ENCODE assay signal across 9 cellular contexts in the genomic region with DNA sequence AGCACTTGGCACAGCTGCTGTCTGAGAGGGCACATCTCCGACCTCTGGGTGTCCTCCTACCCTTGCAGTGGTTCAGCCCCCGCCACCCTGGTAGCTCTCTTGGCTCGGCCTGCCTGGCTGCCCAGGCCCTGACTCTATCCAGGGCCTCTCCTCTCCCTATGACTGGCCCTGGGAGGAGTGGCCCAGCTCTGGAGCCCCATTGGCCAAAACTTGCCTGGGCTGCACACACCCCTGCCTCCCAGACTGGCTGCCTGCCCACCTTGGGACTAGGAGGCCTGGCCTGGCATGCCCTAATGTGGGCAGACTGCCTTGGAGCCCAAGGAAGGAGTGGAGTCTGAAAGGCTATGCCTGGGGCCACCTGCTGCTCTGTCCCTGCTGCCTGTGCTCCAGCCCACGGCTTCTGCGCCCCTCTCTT. TPM values are rescaled to one million over a fixed set of nuclear protein-coding genes. Genes with fewer than 3 reads are reported as not detected.
DNase-seq lines count a peak whose midpoint lies in the region; ATAC-seq and TF ChIP-seq lines count a peak whose summit lies in the region.
"Had no signal": no experiment of that assay in that cellular context is flagged by ENCODE, and none has a peak within 500 bp of the region (broad histone marks: within the 10 kb centered on the region; RNA-seq: fewer than 3 reads in every experiment).

No MANE protein-coding gene starts in this region.

- no peaks in the 10 kb centered on the region for H4K20me1 ChIP-seq in smooth muscle cell (ENCODE audit: low read depth)

- no peak overlapping the region for H3K23ac ChIP-seq in trophoblast cell (ENCODE audit: low read length)

- H3K14ac ChIP-seq in trophoblast cell (ENCODE audit: low read length) = peak overlapping the region; percentile 8

- H3K4me2 ChIP-seq in trophoblast cell (ENCODE audit: low read length) = no peak overlapping the region
- H3K4me2 ChIP-seq in smooth muscle cell = no peak overlapping the region

- no peaks in the 10 kb centered on the region for H3K27me3 ChIP-seq in trophoblast cell (ENCODE audit: insufficient read depth, low read length)
- H3K27me3 ChIP-seq in smooth muscle cell (ENCODE audit: low read depth) = no peaks in the 10 kb centered on the region

- no peak overlapping the region for H2BK120ac ChIP-seq in trophoblast cell (ENCODE audit: insufficient read depth, low read length, poor library complexity)

- no peak overlapping the region for H4K12ac ChIP-seq in trophoblast cell (ENCODE audit: low read depth, low read length)

- no peak overlapping the region for H3K4ac ChIP-seq in trophoblast cell (ENCODE audit: low read depth, low read length)

- peak; percentile 62 for DNase-seq in DMS79 treated with DMSO at 0.1 percent for 48 hours (lab: John Stamatoyannopoulos, UW)
- DNase-seq in RPMI8226 = peak; percentile 28
- DNase-seq in fibroblast of the aortic adventitia (ENCODE audit: low read depth) = peak; percentile 90
- DNase-seq in trophoblast cell = no peak
- no peak for DNase-seq in smooth muscle cell (lab: John Stamatoyannopoulos, UW; ENCODE audit: unreplicated experiment)
- no peak for DNase-seq in activated CD4-positive, CD25-positive, alpha-beta regulatory T cell (lab: John Stamatoyannopoulos, UW)
- no peak for DNase-seq in osteocyte (ENCODE audit: extremely low spot score, unreplicated experiment)

- H3K27ac ChIP-seq in trophoblast cell (ENCODE audit: low read depth, low read length) = no peak overlapping the region
- H3K27ac ChIP-seq in smooth muscle cell (ENCODE audit: low read depth) = no peak overlapping the region

- no peak for ATAC-seq in activated CD4-positive, CD25-positive, alpha-beta regulatory T cell treated with anti-CD3 and anti-CD28 coated beads, Interleukin-2, amount 50 U/mL, for 24 hours

- H3K9me3 Mint-ChIP-seq in osteocyte (ENCODE audit: unreplicated experiment) = no peaks in the 10 kb centered on the region
- H3K9me3 Mint-ChIP-seq: central memory CD8-positive, alpha-beta T cell had no signal

- no peaks in the 10 kb centered on the region for H3F3A ChIP-seq in smooth muscle cell (ENCODE audit: low read depth)

- H2AFZ ChIP-seq in trophoblast cell (ENCODE audit: insufficient read depth, low read length, poor library complexity) (no peak overlapping the region), smooth muscle cell (ENCODE audit: low read depth) (no peak overlapping the region)

- no peak for TF ChIP-seq CTCF in fibroblast of the aortic adventitia (IDR thresholded peaks at IDR 0.05; ENCODE audit: insufficient read depth, low read length)
- TF ChIP-seq CTCF in smooth muscle cell (IDR thresholded peaks at IDR 0.05; ENCODE audit: borderline replicate concordance, insufficient read depth, poor library complexity, severe bottlenecking) = no peak
- TF ChIP-seq CTCF in osteocyte (IDR thresholded peaks at IDR 0.05) = no peak

- H3K27ac Mint-ChIP-seq in osteocyte (ENCODE audit: unreplicated experiment) = no peak overlapping the region

- H2BK5ac ChIP-seq in trophoblast cell (ENCODE audit: low read depth, low read length, poor library complexity) = no peak overlapping the region

- H3K4me1 ChIP-seq in trophoblast cell (ENCODE audit: control insufficient read depth in 1 of 2, insufficient read depth in 2 of 2, low read length in 2 of 2) = peaks cover 13 to 15% of the 10 kb centered on the region in 2 experiments
- peaks cover 15% of the 10 kb centered on the region for H3K4me1 ChIP-seq in smooth muscle cell (ENCODE audit: low read depth)

- H3K4me3 ChIP-seq in fibroblast of the aortic adventitia (ENCODE audit: low read depth, low read length) (no peak overlapping the region), trophoblast cell (ENCODE audit: low read depth, low read length) (peak overlapping the region; percentile 13), smooth muscle cell (no peak overlapping the region)

- peak overlapping the region; percentile 2 for H2AK5ac ChIP-seq in trophoblast cell (ENCODE audit: low read length)

- H3K79me1 ChIP-seq in trophoblast cell (ENCODE audit: low read length) = peaks cover 4% of the 10 kb centered on the region

- no CpG with 5 or more reads among the region's 5 CpGs for WGBS in trophoblast cell (ENCODE audit: extremely low coverage, insufficient coverage, insufficient read length)
- 88% methylated on average over 5 of the region's 5 CpGs for WGBS in smooth muscle cell (ENCODE audit: low lambda C conversion rate)

- H3K36me3 Mint-ChIP-seq in osteocyte (ENCODE audit: unreplicated experiment) = no peaks in the 10 kb centered on the region

- no peak overlapping the region for H3K4me3 Mint-ChIP-seq in osteocyte (ENCODE audit: unreplicated experiment)
- H3K4me3 Mint-ChIP-seq: central memory CD8-positive, alpha-beta T cell had no signal

- H3K9ac ChIP-seq in trophoblast cell (ENCODE audit: low read length) (no peak overlapping the region), smooth muscle cell (ENCODE audit: low read depth) (no peak overlapping the region)

- no peaks in the 10 kb centered on the region for H3K27me3 Mint-ChIP-seq in osteocyte (ENCODE audit: unreplicated experiment)
- H3K27me3 Mint-ChIP-seq: central memory CD8-positive, alpha-beta T cell had no signal

- H2BK12ac ChIP-seq in trophoblast cell (ENCODE audit: low read length) = no peak overlapping the region

- no peaks in the 10 kb centered on the region for H3K79me2 ChIP-seq in trophoblast cell (ENCODE audit: control insufficient read depth, insufficient read depth, low read length, poor library complexity)
- H3K79me2 ChIP-seq in smooth muscle cell (ENCODE audit: low read depth) = no peaks in the 10 kb centered on the region

- no peak overlapping the region for H3K18ac ChIP-seq in trophoblast cell (ENCODE audit: low read length)

- no peaks in the 10 kb centered on the region for H3K36me3 ChIP-seq in trophoblast cell (ENCODE audit: control insufficient read depth in 1 of 2, insufficient read depth in 2 of 2, low read length in 2 of 2)
- H3K36me3 ChIP-seq in smooth muscle cell (ENCODE audit: low read depth) = no peaks in the 10 kb centered on the region

- peaks cover 7% of the 10 kb centered on the region for H3K4me1 Mint-ChIP-seq in osteocyte (ENCODE audit: unreplicated experiment)
- H3K4me1 Mint-ChIP-seq: central memory CD8-positive, alpha-beta T cell had no signal

- H3K9me3 ChIP-seq in trophoblast cell (ENCODE audit: insufficient read depth, low read depth, low read length) = no peaks in the 10 kb centered on the region
- H3K9me3 ChIP-seq in smooth muscle cell (replicated peaks; ENCODE audit: low read depth) = no peaks in the 10 kb centered on the region

- no peak overlapping the region for H4K91ac ChIP-seq in trophoblast cell (ENCODE audit: low read depth, low read length)

- no peak overlapping the region for H4K8ac ChIP-seq in trophoblast cell (ENCODE audit: low read depth, low read length)

RNA-seq across cellular contexts. Expression of a gene that starts 33.6 kb away (rescaled TPM):
- total RNA-seq in fibroblast of the aortic adventitia (ENCODE audit: low replicate concordance) (1.1 and 3.9 TPM in 2 replicates), smooth muscle cell (4.8 TPM in 2 replicates), osteocyte (0.24 and 0.35 TPM in 2 replicates)
- 4.2 and 5.0 TPM in 2 replicates for polyA plus RNA-seq in trophoblast cell (2013)
- polyA plus RNA-seq in smooth muscle cell = 1.6 and 8.8 TPM in 2 replicates

RNA-seq across cellular contexts. Expression of a gene that starts 41.7 kb away (rescaled TPM):
- not detected in 2 replicates for total RNA-seq in fibroblast of the aortic adventitia (ENCODE audit: low replicate concordance)
- polyA plus RNA-seq in trophoblast cell (2013) = 0.18 and 0.21 TPM in 2 replicates
- not detected in 2 replicates for total RNA-seq in smooth muscle cell
- not detected in 2 replicates for polyA plus RNA-seq in smooth muscle cell
- not detected in 2 replicates for total RNA-seq in osteocyte

RNA-seq across cellular contexts. Expression of a gene that starts 60.0 kb away (rescaled TPM):
- total RNA-seq in fibroblast of the aortic adventitia (ENCODE audit: low replicate concordance) (0.27 TPM in 1 of 2 replicates, not detected in the other), smooth muscle cell (0.58 and 0.76 TPM in 2 replicates), osteocyte (0.11 TPM in 1 of 2 replicates, not detected in the other)
- polyA plus RNA-seq in trophoblast cell (2013) = 0.16 and 0.24 TPM in 2 replicates
- polyA plus RNA-seq in smooth muscle cell = 0.33 and 0.35 TPM in 2 replicates

Comparison
In these comparisons a context has a peak if more than half of its experiments do, and no peak if none do; other contexts are left out.
1. DNase-seq: peak in DMS79 treated with DMSO at 0.1 percent for 48 hours (single experiment), RPMI8226 (single experiment) and fibroblast of the aortic adventitia (single experiment); none in trophoblast cell (0 of 2), smooth muscle cell (single experiment), activated CD4-positive, CD25-positive, alpha-beta regulatory T cell (0 of 4) and osteocyte (single experiment).